ENCODE assay signal across 9 cellular contexts in the genomic region with DNA sequence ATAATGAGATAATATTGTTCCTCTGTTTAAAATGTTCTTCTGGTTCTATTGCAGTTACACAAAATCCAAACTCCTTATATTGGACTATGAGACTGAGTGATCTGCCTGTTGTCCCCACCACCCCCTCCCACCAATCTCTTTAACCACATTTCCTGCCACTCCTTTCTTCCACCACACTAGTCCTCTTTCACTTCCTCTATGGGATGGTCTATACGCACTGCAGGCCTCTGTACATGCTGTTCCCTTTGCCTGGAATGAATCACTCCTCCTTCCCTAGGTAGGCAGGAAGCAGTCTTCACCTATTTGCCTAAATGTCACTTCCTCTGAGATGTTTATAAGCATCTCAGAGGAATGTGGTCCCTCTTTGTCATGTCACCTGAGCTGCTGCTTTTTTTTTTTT. TPM values are rescaled to one million over a fixed set of nuclear protein-coding genes. Genes with fewer than 3 reads are reported as not detected.
DNase-seq lines count a peak whose midpoint lies in the region; ATAC-seq and TF ChIP-seq lines count a peak whose summit lies in the region.
"Had no signal": no experiment of that assay in that cellular context is flagged by ENCODE, and none has a peak within 500 bp of the region (broad histone marks: within the 10 kb centered on the region; RNA-seq: fewer than 3 reads in every experiment).

No MANE protein-coding gene starts in this region.

- H3K27me3 Mint-ChIP-seq in CD4-positive, alpha-beta memory T cell, result no peaks in the 10 kb centered on the region

- H3K4me1 ChIP-seq in CD4-positive, alpha-beta memory T cell (ENCODE audit: insufficient read depth, low read length), result peaks cover 80% of the 10 kb centered on the region
- peaks cover 12 to 18% of the 10 kb centered on the region in 2 donors for H3K4me1 ChIP-seq in thyroid gland

- H3K4me1 Mint-ChIP-seq in CD4-positive, alpha-beta memory T cell, result peaks cover 61 to 93% (median 75%) of the 10 kb centered on the region in 4 donors

- peak in 4 of 5 donors; percentile 33 to 68 (median 39) for DNase-seq in CD4-positive, alpha-beta memory T cell
- peak; percentile 10 for DNase-seq in HK-2 (ENCODE audit: unreplicated experiment)
- DNase-seq in T-helper 22 cell (ENCODE audit: low read depth), result peak; percentile 26
- peak; percentile 29 for DNase-seq in iris pigment epithelial cell (ENCODE audit: low read depth)
- DNase-seq in H4 (ENCODE audit: low spot score), result no peak
- no peak for DNase-seq in thyroid gland
- DNase-seq: Right ventricle myocardium superior had no signal

- TF ChIP-seq CTCF in thyroid gland (IDR thresholded peaks at IDR 0.05), result no peak

- H3K9me3 ChIP-seq in CD4-positive, alpha-beta memory T cell (ENCODE audit: control insufficient read depth in 1 of 2, low read length in 2 of 2), result no peaks in the 10 kb centered on the region
- H3K9me3 ChIP-seq in thyroid gland, result no peaks in the 10 kb centered on the region

- no peaks in the 10 kb centered on the region for H3K9me3 Mint-ChIP-seq in CD4-positive, alpha-beta memory T cell

- POLR2A ChIA-PET in CD4-positive, alpha-beta memory T cell (lab: Charles Lee; ENCODE audit: partially characterized antibody), result interaction anchor here (1.1 to 9.0 kb wide), 6 partner anchors 9 to 114 kb away, joined by 3 to 119 read pairs (median 7); partner anchors contain the start of genes RPL4, SNAPC5 and ZWILCH

- H3K4me3 Mint-ChIP-seq in CD4-positive, alpha-beta memory T cell, result peak overlapping the region; percentile 5 to 98 (median 77)

- H3K4me3 ChIP-seq in CD4-positive, alpha-beta memory T cell (ENCODE audit: low read length in 2 of 2), result no peak overlapping the region
- H3K4me3 ChIP-seq in thyroid gland (replicated peaks in 1 of 3), result no peak overlapping the region

- H3K36me3 ChIP-seq in CD4-positive, alpha-beta memory T cell (ENCODE audit: insufficient read depth, low read length), result no peaks in the 10 kb centered on the region
- no peaks in the 10 kb centered on the region for H3K36me3 ChIP-seq in thyroid gland

- CTCF ChIA-PET in CD4-positive, alpha-beta memory T cell (lab: Charles Lee; ENCODE audit: partially characterized antibody), result interaction anchor here (0.8 to 6.6 kb wide), 3 partner anchors 11 to 108 kb away, joined by 3 to 44 read pairs (median 5); no protein-coding TSS in a partner anchor

- H3K27ac ChIP-seq in CD4-positive, alpha-beta memory T cell (ENCODE audit: low read depth, low read length), result peak overlapping the region; percentile 54
- no peak overlapping the region for H3K27ac ChIP-seq in thyroid gland

- H3K27ac Mint-ChIP-seq in CD4-positive, alpha-beta memory T cell, result peak overlapping the region; percentile 69 to 96 (median 91)

- peaks cover 6 to 12% of the 10 kb centered on the region in 2 donors for H3K36me3 Mint-ChIP-seq in CD4-positive, alpha-beta memory T cell

- intact Hi-C loops in CD4-positive, alpha-beta memory T cell (cut with micrococcal nuclease), result no loop called here
- intact Hi-C loops in thyroid gland (cut with DNase I), result no loop called here

- no peak for ATAC-seq in HG03039 (IDR thresholded peaks at IDR 0.05; ENCODE audit: unreplicated experiment)
- no peak for ATAC-seq in HG03095 (IDR thresholded peaks at IDR 0.05; ENCODE audit: unreplicated experiment)

- no peaks in the 10 kb centered on the region for H3K27me3 ChIP-seq in CD4-positive, alpha-beta memory T cell (ENCODE audit: insufficient read depth, low read length)
- H3K27me3 ChIP-seq in thyroid gland, result no peaks in the 10 kb centered on the region

- no peak for TF ChIP-seq POLR2A in thyroid gland (IDR thresholded peaks at IDR 0.05)

- WGBS in thyroid gland, 2 donors, result 72 to 75% methylated on average over 1 of the region's 1 CpG

RNA-seq across cellular contexts. Expression of gene MAP2K1, which starts 4.0 kb away (rescaled TPM):
- 10 to 100 TPM; 54.0 to 54.9 TPM for total RNA-seq in CD4-positive, alpha-beta memory T cell
- 10 to 100 TPM; 44.9 to 71.2 TPM for polyA plus RNA-seq in CD4-positive, alpha-beta memory T cell
- total RNA-seq in H4 (2014; rRNA removed; shearing (Covaris generic)), result 19.0 and 27.7 TPM in 2 replicates
- total RNA-seq in thyroid gland, result 10 to 100 TPM; 18.1 to 25.4 (median 25.3) TPM

RNA-seq across cellular contexts. Expression of gene TIPIN, which starts 34.2 kb away (rescaled TPM):
- total RNA-seq in CD4-positive, alpha-beta memory T cell, result 1 to 10 TPM; 5.9 to 9.0 TPM
- polyA plus RNA-seq in CD4-positive, alpha-beta memory T cell, result 1 to 10 TPM; 5.0 to 6.9 TPM
- 22.2 and 24.3 TPM in 2 replicates for total RNA-seq in H4 (2014; rRNA removed; shearing (Covaris generic))
- 1 to 10 TPM; 4.5 to 7.5 (median 6.5) TPM for total RNA-seq in thyroid gland

Comparison
In these comparisons a context has a peak if more than half of its experiments do, and no peak if none do; other contexts are left out.
1. DNase-seq: peak in CD4-positive, alpha-beta memory T cell (4 of 5), HK-2 (single experiment), T-helper 22 cell (single experiment) and iris pigment epithelial cell (single experiment); none in H4 (single experiment) and thyroid gland (0 of 2).